In genomic region chr14:59245809-59246295, GRCh38 we compare ENCODE assay signal across 11 cellular contexts. TPM values are rescaled to one million over a fixed set of nuclear protein-coding genes. Genes with fewer than 3 reads are reported as not detected.
DNase-seq lines count a peak whose midpoint lies in the region; ATAC-seq, FAIRE-seq and TF ChIP-seq lines count a peak whose summit lies in the region.
"Had no signal": no experiment of that assay in that cellular context is flagged by ENCODE, and none has a peak within 500 bp of the region (broad histone marks: within the 10 kb centered on the region; RNA-seq: fewer than 3 reads in every experiment).

No MANE protein-coding gene starts in this region.

- peaks cover 3 to 5% of the 10 kb centered on the region in 2 donors for H3K4me1 Mint-ChIP-seq in effector memory CD8-positive, alpha-beta T cell (ENCODE audit: low read depth in 2 of 2)

- DNase-seq in keratinocyte (ENCODE audit: low read depth, low spot score) = no peak
- no peak for DNase-seq in effector memory CD8-positive, alpha-beta T cell
- DNase-seq in NCI-H1417 (lab: John Stamatoyannopoulos, UW) = no peak
- DNase-seq in nucleus accumbens (lab: John Stamatoyannopoulos, UW) = no peak
- no peak for DNase-seq in vagina (ENCODE audit: extremely low spot score in 2 of 2)
- DNase-seq: foreskin melanocyte, mesenchymal stem cell had no signal

- H3K27me3 ChIP-seq in keratinocyte (ENCODE audit: control insufficient read depth, extremely low read depth, insufficient read depth, low read length) = no peaks in the 10 kb centered on the region
- H3K27me3 ChIP-seq in vagina = no peaks in the 10 kb centered on the region

- H3K27me3 Mint-ChIP-seq in effector memory CD8-positive, alpha-beta T cell = no peaks in the 10 kb centered on the region

- H3K4me3 ChIP-seq in keratinocyte (ENCODE audit: control insufficient read depth in 2 of 3, extremely low read depth in 1 of 3, insufficient read depth in 2 of 3, low read depth in 1 of 3, low read length in 3 of 3) (no peak overlapping the region), vagina (no peak overlapping the region)

- no peaks in the 10 kb centered on the region for H3K9me1 ChIP-seq in keratinocyte (ENCODE audit: control insufficient read depth, extremely low read depth, insufficient read depth, low read length)

- intact Hi-C loops in vagina (cut with DNase I) = no loop called here

- no peak overlapping the region for H3K4me2 ChIP-seq in keratinocyte (ENCODE audit: control insufficient read depth, extremely low read depth, insufficient read depth, low read depth, low read length)

- no peak overlapping the region for H3K9ac ChIP-seq in keratinocyte (ENCODE audit: control insufficient read depth, extremely low read depth, insufficient read depth, low read length)

- dilution Hi-C loops in keratinocyte (cut with MboI; ENCODE audit: extremely low pct_ligation_motif_present, low sequenced_read_pairs) = no loop called here

- H3K9me3 Mint-ChIP-seq in effector memory CD8-positive, alpha-beta T cell = no peaks in the 10 kb centered on the region

- H3K79me2 ChIP-seq in keratinocyte (ENCODE audit: control insufficient read depth, insufficient read depth, low read length) = peaks cover 16% of the 10 kb centered on the region

- no peak overlapping the region for H3K27ac Mint-ChIP-seq in effector memory CD8-positive, alpha-beta T cell

- H3K36me3 Mint-ChIP-seq in effector memory CD8-positive, alpha-beta T cell (ENCODE audit: insufficient read depth) = peaks cover 2% of the 10 kb centered on the region

- H2AFZ ChIP-seq in keratinocyte (ENCODE audit: control insufficient read depth, low read length) = no peak overlapping the region

- no peak overlapping the region for H3K4me3 Mint-ChIP-seq in effector memory CD8-positive, alpha-beta T cell

- peak overlapping the region; percentile 29 for H3K27ac ChIP-seq in keratinocyte (ENCODE audit: control insufficient read depth, insufficient read depth, low read length)
- no peak overlapping the region for H3K27ac ChIP-seq in vagina

- TF ChIP-seq CTCF in keratinocyte (optimal IDR thresholded peaks at IDR 0.05 in 1 of 3, IDR thresholded peaks at IDR 0.05 in 1 of 3, conservative IDR thresholded peaks at IDR 0.05 in 1 of 3; ENCODE audit: extremely low read depth in 1 of 3, insufficient read depth in 2 of 3, low read length in 3 of 3) (no peak), vagina (IDR thresholded peaks at IDR 0.05) (no peak)

- ATAC-seq in GM18909 (IDR thresholded peaks at IDR 0.05; ENCODE audit: poor library complexity, unreplicated experiment) (peak; percentile 82), GM21737 (IDR thresholded peaks at IDR 0.05; ENCODE audit: unreplicated experiment) (peak; percentile 84), HG03175 (IDR thresholded peaks at IDR 0.05; ENCODE audit: unreplicated experiment) (peak; percentile 88)
- no peak for ATAC-seq in effector memory CD8-positive, alpha-beta T cell (replicated peaks)

- TF ChIP-seq POLR2A in vagina (IDR thresholded peaks at IDR 0.05) = no peak

- H3K36me3 ChIP-seq in keratinocyte (ENCODE audit: control insufficient read depth in 2 of 2, extremely low read depth in 1 of 2, insufficient read depth in 2 of 2, low read length in 2 of 2) (no peaks in the 10 kb centered on the region), vagina (no peaks in the 10 kb centered on the region)

- no peak for FAIRE-seq in keratinocyte (lab: Jason Lieb, UNC)
- FAIRE-seq: H1 had no signal

- no peaks in the 10 kb centered on the region for H4K20me1 ChIP-seq in keratinocyte (ENCODE audit: control insufficient read depth, extremely low read depth, insufficient read depth, low read length)

- no peaks in the 10 kb centered on the region for H3K9me3 ChIP-seq in keratinocyte (ENCODE audit: control insufficient read depth, low read depth, low read length)
- no peaks in the 10 kb centered on the region for H3K9me3 ChIP-seq in vagina

- H3K4me1 ChIP-seq in keratinocyte (ENCODE audit: control insufficient read depth, extremely low read depth, insufficient read depth, low read length) (peaks cover 29% of the 10 kb centered on the region), vagina (peaks cover 32% of the 10 kb centered on the region)

RNA-seq across cellular contexts. Expression of gene DAAM1, which starts 57.4 kb away (rescaled TPM):
- 24.3 to 44.6 TPM (median 32.7 TPM) in 3 replicates for polyA plus RNA-seq in keratinocyte
- 76.2 TPM for polyA plus RNA-seq in keratinocyte (2011; ENCODE audit: low read depth)
- 21.9 and 44.6 TPM in 2 replicates for polyA plus RNA-seq in keratinocyte (2011; cell fraction: cytosol; rRNA removed)
- polyA plus RNA-seq in keratinocyte (2011; cell fraction: nucleus; rRNA removed) = 42.3 and 71.3 TPM in 2 replicates
- polyA plus RNA-seq in keratinocyte (2012; ENCODE audit: low replicate concordance) = 42.4 and 65.1 TPM in 2 replicates
- 5.5 to 85.3 TPM (median 40.8 TPM) in 3 replicates for polyA minus RNA-seq in keratinocyte
- polyA minus RNA-seq in keratinocyte (2011; cell fraction: cytosol; rRNA and poly(A)+ RNA removed) = 12.9 TPM
- polyA minus RNA-seq in keratinocyte (2011; cell fraction: nucleus; rRNA and poly(A)+ RNA removed) = 53.9 and 87.1 TPM in 2 replicates
- total RNA-seq in vagina = 42.0 TPM
